In the genomic region with DNA sequence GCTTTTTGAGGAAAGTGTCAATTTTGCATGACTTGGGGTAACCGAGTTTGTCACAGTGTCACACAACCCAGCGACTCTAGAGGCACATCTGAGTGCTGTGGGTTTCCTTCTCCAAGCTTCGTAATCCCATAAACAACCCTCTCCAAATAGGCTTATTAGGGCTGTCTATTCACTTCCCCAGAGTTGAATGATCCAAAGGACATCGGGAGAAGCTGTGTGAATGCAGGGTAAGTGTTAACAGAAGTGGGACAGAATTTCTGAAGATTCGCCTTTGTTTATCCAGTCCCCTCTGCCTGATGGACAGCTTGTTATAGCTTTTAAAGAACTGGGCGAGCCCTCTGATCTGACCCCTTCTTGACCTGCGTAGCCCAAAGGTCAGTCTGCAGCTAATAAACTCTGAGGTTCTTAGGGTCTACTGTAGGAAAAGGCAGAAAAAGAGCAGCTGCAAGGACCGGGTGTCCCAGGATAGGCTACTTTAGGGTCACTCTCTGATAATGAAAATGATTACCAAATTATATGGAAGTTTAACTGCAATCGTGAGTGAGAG, we compare ENCODE assay signal across 13 cellular contexts.
DNase-seq lines count a peak whose midpoint lies in the region; ATAC-seq and TF ChIP-seq lines count a peak whose summit lies in the region.
"Had no signal": no experiment of that assay in that cellular context is flagged by ENCODE, and none has a peak within 500 bp of the region (broad histone marks: within the 10 kb centered on the region; RNA-seq: fewer than 3 reads in every experiment).

No MANE protein-coding gene starts in this region.

- no peaks in the 10 kb centered on the region for H3K4me1 ChIP-seq in liver (ENCODE audit: control insufficient read depth in 4 of 4, insufficient read depth in 4 of 4, low read length in 3 of 4)
- H3K4me1 ChIP-seq in right lobe of liver = no peaks in the 10 kb centered on the region
- peaks cover 28% of the 10 kb centered on the region for H3K4me1 ChIP-seq in neural progenitor cell
- H3K4me1 ChIP-seq in gastroesophageal sphincter = peaks cover 0 to 13% (median 0%) of the 10 kb centered on the region in 3 donors

- H3K27me3 ChIP-seq in liver (ENCODE audit: control insufficient read depth in 4 of 4, insufficient read depth in 4 of 4, low read length in 3 of 4) (no peaks in the 10 kb centered on the region), right lobe of liver (no peaks in the 10 kb centered on the region), WERI-Rb-1 (ENCODE audit: insufficient read depth, low read depth, severe bottlenecking) (no peaks in the 10 kb centered on the region), neural progenitor cell (no peaks in the 10 kb centered on the region), gastroesophageal sphincter (no peaks in the 10 kb centered on the region)

- ATAC-seq in right lobe of liver (no peak), gastroesophageal sphincter (no peak)

- H3K9ac ChIP-seq in liver (ENCODE audit: low read depth in 1 of 2, low read length in 2 of 2) = no peak overlapping the region
- H3K9ac ChIP-seq in neural progenitor cell = no peak overlapping the region

- no peak for TF ChIP-seq POLR2A in right lobe of liver (IDR thresholded peaks at IDR 0.05)
- no peak for TF ChIP-seq POLR2A in gastroesophageal sphincter (IDR thresholded peaks at IDR 0.05)

- H3K27ac ChIP-seq in liver (ENCODE audit: low read depth in 1 of 2, low read length in 2 of 2) = no peak overlapping the region
- H3K27ac ChIP-seq in right lobe of liver = no peak overlapping the region
- H3K27ac ChIP-seq in WERI-Rb-1 = peak overlapping the region; percentile 73
- H3K27ac ChIP-seq in neural progenitor cell = no peak overlapping the region
- H3K27ac ChIP-seq in gastroesophageal sphincter = no peak overlapping the region
- H3K27ac ChIP-seq: C4-2B had no signal

- H3K4me3 Mint-ChIP-seq in neural progenitor cell (peak overlapping the region; percentile 30), chondrocyte (ENCODE audit: unreplicated experiment) (no peak overlapping the region)

- H3K27ac Mint-ChIP-seq in neural progenitor cell (peak overlapping the region; percentile 69), chondrocyte (ENCODE audit: unreplicated experiment) (no peak overlapping the region)

- intact Hi-C loops in right lobe of liver (cut with DNase I) = no loop called here

- H3K4me3 ChIP-seq in liver (ENCODE audit: low read depth in 1 of 3, low read length in 3 of 3) (no peak overlapping the region), right lobe of liver (no peak overlapping the region), WERI-Rb-1 (ENCODE audit: low read depth, low read length) (peak overlapping the region; percentile 22), neural progenitor cell (no peak overlapping the region), gastroesophageal sphincter (no peak overlapping the region)

- H3K36me3 ChIP-seq in liver (ENCODE audit: control insufficient read depth in 4 of 4, insufficient read depth in 3 of 4, low read depth in 1 of 4, low read length in 3 of 4) (peaks cover 0 to 7% (median 2%) of the 10 kb centered on the region in 4 donors), right lobe of liver (peaks cover 0 to 6% (median 0%) of the 10 kb centered on the region in 4 donors), WERI-Rb-1 (no peaks in the 10 kb centered on the region), neural progenitor cell (no peaks in the 10 kb centered on the region), gastroesophageal sphincter (peaks cover 0 to 32% of the 10 kb centered on the region in 2 donors)

- H3K36me3 Mint-ChIP-seq in neural progenitor cell (peaks cover 13% of the 10 kb centered on the region), chondrocyte (ENCODE audit: low read depth) (peaks cover 7% of the 10 kb centered on the region)

- TF ChIP-seq RAD21 in liver (IDR thresholded peaks at IDR 0.05) = no peak

- H4K20me1 ChIP-seq in neural progenitor cell (ENCODE audit: low read depth) = peaks cover 21% of the 10 kb centered on the region

- no peaks in the 10 kb centered on the region for H3K9me3 ChIP-seq in liver (ENCODE audit: control insufficient read depth in 4 of 4, low read length in 3 of 4)
- no peaks in the 10 kb centered on the region for H3K9me3 ChIP-seq in right lobe of liver
- H3K9me3 ChIP-seq in WERI-Rb-1 (ENCODE audit: severe bottlenecking) = no peaks in the 10 kb centered on the region
- H3K9me3 ChIP-seq in neural progenitor cell (ENCODE audit: low read depth) = no peaks in the 10 kb centered on the region
- no peaks in the 10 kb centered on the region for H3K9me3 ChIP-seq in gastroesophageal sphincter

- WGBS in liver = 82% methylated on average over 9 of the region's 9 CpGs
- 74% methylated on average over 8 of the region's 9 CpGs for WGBS in right lobe of liver (ENCODE audit: insufficient coverage, low coverage, low lambda C conversion rate, missing lambda C conversion rate)
- WGBS in gastroesophageal sphincter (ENCODE audit: low coverage in 1 of 2), 2 donors = 50 to 72% methylated on average over 2 to 5 of the region's 9 CpGs

- no peak overlapping the region for H2AFZ ChIP-seq in neural progenitor cell (replicated peaks)

- no peak for TF ChIP-seq EP300 in gastroesophageal sphincter (IDR thresholded peaks at IDR 0.05)

- H3K4me1 Mint-ChIP-seq in neural progenitor cell (peaks cover 46% of the 10 kb centered on the region), chondrocyte (ENCODE audit: low read depth) (peaks cover 17% of the 10 kb centered on the region)

- peak overlapping the region; percentile 33 for H3K4me2 ChIP-seq in neural progenitor cell

- no peaks in the 10 kb centered on the region for H3K79me2 ChIP-seq in neural progenitor cell (ENCODE audit: low read depth)

- H3K9me3 Mint-ChIP-seq in neural progenitor cell (peaks cover 4% of the 10 kb centered on the region), chondrocyte (ENCODE audit: low read depth) (no peaks in the 10 kb centered on the region)

- TF ChIP-seq CTCF in liver (IDR thresholded peaks at IDR 0.05; ENCODE audit: low read depth, low read length, missing input control) (no peak), right lobe of liver (IDR thresholded peaks at IDR 0.05) (no peak), WERI-Rb-1 (IDR thresholded peaks at IDR 0.05; ENCODE audit: low read depth, low read length) (no peak), neural progenitor cell (IDR thresholded peaks at IDR 0.05) (no peak), gastroesophageal sphincter (IDR thresholded peaks at IDR 0.05) (no peak), chondrocyte (IDR thresholded peaks at IDR 0.05) (no peak)

- H3F3A ChIP-seq in neural progenitor cell (ENCODE audit: low read depth) = peaks cover 8% of the 10 kb centered on the region

- DNase-seq in right lobe of liver = no peak
- DNase-seq in WERI-Rb-1 = peak; percentile 31
- DNase-seq in neural progenitor cell (ENCODE audit: low spot score) = peak; percentile 45
- no peak for DNase-seq in NCI-H187 (lab: John Stamatoyannopoulos, UW)
- DNase-seq in chondrocyte (ENCODE audit: low spot score) = no peak
- DNase-seq: NCI-H1048, NCI-H1930, NCI-H345, RPMI8226, SIG-M5 had no signal

- H3K27me3 Mint-ChIP-seq in neural progenitor cell (ENCODE audit: insufficient read depth, low read depth) (peaks cover 3% of the 10 kb centered on the region), chondrocyte (ENCODE audit: low read depth) (no peaks in the 10 kb centered on the region)

TF ChIP-seq in liver, 16 proteins besides CTCF, POLR2A, EP300 and RAD21 (continues in another document):
- TF ChIP-seq, protein P1, sequence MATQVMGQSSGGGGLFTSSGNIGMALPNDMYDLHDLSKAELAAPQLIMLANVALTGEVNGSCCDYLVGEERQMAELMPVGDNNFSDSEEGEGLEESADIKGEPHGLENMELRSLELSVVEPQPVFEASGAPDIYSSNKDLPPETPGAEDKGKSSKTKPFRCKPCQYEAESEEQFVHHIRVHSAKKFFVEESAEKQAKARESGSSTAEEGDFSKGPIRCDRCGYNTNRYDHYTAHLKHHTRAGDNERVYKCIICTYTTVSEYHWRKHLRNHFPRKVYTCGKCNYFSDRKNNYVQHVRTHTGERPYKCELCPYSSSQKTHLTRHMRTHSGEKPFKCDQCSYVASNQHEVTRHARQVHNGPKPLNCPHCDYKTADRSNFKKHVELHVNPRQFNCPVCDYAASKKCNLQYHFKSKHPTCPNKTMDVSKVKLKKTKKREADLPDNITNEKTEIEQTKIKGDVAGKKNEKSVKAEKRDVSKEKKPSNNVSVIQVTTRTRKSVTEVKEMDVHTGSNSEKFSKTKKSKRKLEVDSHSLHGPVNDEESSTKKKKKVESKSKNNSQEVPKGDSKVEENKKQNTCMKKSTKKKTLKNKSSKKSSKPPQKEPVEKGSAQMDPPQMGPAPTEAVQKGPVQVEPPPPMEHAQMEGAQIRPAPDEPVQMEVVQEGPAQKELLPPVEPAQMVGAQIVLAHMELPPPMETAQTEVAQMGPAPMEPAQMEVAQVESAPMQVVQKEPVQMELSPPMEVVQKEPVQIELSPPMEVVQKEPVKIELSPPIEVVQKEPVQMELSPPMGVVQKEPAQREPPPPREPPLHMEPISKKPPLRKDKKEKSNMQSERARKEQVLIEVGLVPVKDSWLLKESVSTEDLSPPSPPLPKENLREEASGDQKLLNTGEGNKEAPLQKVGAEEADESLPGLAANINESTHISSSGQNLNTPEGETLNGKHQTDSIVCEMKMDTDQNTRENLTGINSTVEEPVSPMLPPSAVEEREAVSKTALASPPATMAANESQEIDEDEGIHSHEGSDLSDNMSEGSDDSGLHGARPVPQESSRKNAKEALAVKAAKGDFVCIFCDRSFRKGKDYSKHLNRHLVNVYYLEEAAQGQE (IDR thresholded peaks at IDR 0.05) = no peak
- TF ChIP-seq GABPA (IDR thresholded peaks at IDR 0.05 in 1 of 2, conservative IDR thresholded peaks at IDR 0.05 in 1 of 2) = no peak
- TF ChIP-seq, protein P2, sequence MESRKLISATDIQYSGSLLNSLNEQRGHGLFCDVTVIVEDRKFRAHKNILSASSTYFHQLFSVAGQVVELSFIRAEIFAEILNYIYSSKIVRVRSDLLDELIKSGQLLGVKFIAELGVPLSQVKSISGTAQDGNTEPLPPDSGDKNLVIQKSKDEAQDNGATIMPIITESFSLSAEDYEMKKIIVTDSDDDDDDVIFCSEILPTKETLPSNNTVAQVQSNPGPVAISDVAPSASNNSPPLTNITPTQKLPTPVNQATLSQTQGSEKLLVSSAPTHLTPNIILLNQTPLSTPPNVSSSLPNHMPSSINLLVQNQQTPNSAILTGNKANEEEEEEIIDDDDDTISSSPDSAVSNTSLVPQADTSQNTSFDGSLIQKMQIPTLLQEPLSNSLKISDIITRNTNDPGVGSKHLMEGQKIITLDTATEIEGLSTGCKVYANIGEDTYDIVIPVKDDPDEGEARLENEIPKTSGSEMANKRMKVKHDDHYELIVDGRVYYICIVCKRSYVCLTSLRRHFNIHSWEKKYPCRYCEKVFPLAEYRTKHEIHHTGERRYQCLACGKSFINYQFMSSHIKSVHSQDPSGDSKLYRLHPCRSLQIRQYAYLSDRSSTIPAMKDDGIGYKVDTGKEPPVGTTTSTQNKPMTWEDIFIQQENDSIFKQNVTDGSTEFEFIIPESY (IDR thresholded peaks at IDR 0.05) = no peak
- TF ChIP-seq, protein P3, sequence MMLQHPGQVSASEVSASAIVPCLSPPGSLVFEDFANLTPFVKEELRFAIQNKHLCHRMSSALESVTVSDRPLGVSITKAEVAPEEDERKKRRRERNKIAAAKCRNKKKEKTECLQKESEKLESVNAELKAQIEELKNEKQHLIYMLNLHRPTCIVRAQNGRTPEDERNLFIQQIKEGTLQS (IDR thresholded peaks at IDR 0.05) = no peak
- no peak for TF ChIP-seq HNF4G (IDR thresholded peaks at IDR 0.05)

Comparison
In these comparisons a context has a peak if more than half of its experiments do, and no peak if none do; other contexts are left out.
1. DNase-seq: peak in WERI-Rb-1 (single experiment) and neural progenitor cell (single experiment); none in right lobe of liver (0 of 3), NCI-H187 (0 of 2) and chondrocyte (single experiment).